27 cellular contexts compared by ENCODE assay signal in the genomic region with DNA sequence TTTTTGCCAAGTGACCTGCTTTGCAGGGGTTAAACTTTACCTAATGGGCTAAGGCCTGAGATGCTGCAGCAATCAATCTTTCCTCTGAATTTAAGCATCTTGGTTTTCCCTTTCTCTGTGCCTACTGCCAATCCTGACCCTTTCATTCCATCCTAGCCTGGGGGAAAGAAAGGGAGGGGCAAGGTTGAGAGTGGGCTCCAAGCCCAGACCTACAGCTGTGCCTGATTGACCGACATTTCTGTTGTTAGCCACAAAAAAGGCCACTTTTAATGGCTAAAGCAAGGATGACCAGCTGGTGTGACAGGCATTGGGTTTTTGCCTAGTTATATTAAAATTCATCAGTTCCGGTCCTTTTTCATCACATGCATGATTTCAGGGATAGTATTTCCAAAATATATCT.
"Had no signal": no experiment of that assay in that cellular context is flagged by ENCODE, and none has a peak within 500 bp of the region (broad histone marks: within the 10 kb centered on the region; RNA-seq: fewer than 3 reads in every experiment).

No MANE protein-coding gene starts in this region.

- H3K4me1 Mint-ChIP-seq: activated B cell treated with CpG ODN at 0.5 μM for 24 hours; activated CD4-positive, alpha-beta T cell treated with anti-CD3 and anti-CD28 coated beads, Interleukin-2, amount 10 ng/mL, durations not matched to agents 24 days and 14 days; activated naive CD4-positive, alpha-beta T cell treated with anti-CD3 and anti-CD28 coated beads, Interleukin-2, amount 10 ng/mL, durations not matched to agents 7 days and 5 days; activated naive CD8-positive, alpha-beta T cell treated with anti-CD3 and anti-CD28 coated beads for 36 hours; activated T-helper 17 cell treated with anti-CD3 and anti-CD28 coated beads, Interleukin-2, amount 50 U/mL, for 72 hours; T-cell had no signal

- H3K27ac Mint-ChIP-seq: activated B cell treated with CpG ODN at 0.5 μM for 24 hours; activated CD4-positive, alpha-beta T cell treated with anti-CD3 and anti-CD28 coated beads, Interleukin-2, amount 10 ng/mL, durations not matched to agents 24 days and 14 days; activated naive CD4-positive, alpha-beta T cell treated with anti-CD3 and anti-CD28 coated beads, Interleukin-2, amount 10 ng/mL, durations not matched to agents 7 days and 5 days; activated naive CD8-positive, alpha-beta T cell treated with anti-CD3 and anti-CD28 coated beads for 36 hours; activated T-helper 17 cell treated with anti-CD3 and anti-CD28 coated beads, Interleukin-2, amount 50 U/mL, for 72 hours; dendritic cell treated with granulocyte-macrophage colony-stimulating factor and Interleukin-4, amounts not matched to agents 40 ng/mL and 50 ng/mL, for 4 days; T-cell had no signal

- H3K9me3 ChIP-seq: breast epithelium, MG63 had no signal

- H3K4me3 Mint-ChIP-seq: activated B cell treated with CpG ODN at 0.5 μM for 24 hours; activated CD4-positive, alpha-beta T cell treated with anti-CD3 and anti-CD28 coated beads, Interleukin-2, amount 10 ng/mL, durations not matched to agents 24 days and 14 days; activated naive CD4-positive, alpha-beta T cell treated with anti-CD3 and anti-CD28 coated beads, Interleukin-2, amount 10 ng/mL, durations not matched to agents 7 days and 5 days; activated naive CD8-positive, alpha-beta T cell treated with anti-CD3 and anti-CD28 coated beads for 36 hours; activated T-helper 17 cell treated with anti-CD3 and anti-CD28 coated beads, Interleukin-2, amount 50 U/mL, for 72 hours; dendritic cell treated with granulocyte-macrophage colony-stimulating factor and Interleukin-4, amounts not matched to agents 40 ng/mL and 50 ng/mL, for 4 days; T-cell had no signal

- H3K36me3 Mint-ChIP-seq: activated naive CD4-positive, alpha-beta T cell treated with anti-CD3 and anti-CD28 coated beads, Interleukin-2, amount 10 ng/mL, durations not matched to agents 7 days and 5 days; activated naive CD8-positive, alpha-beta T cell treated with anti-CD3 and anti-CD28 coated beads for 36 hours; T-cell had no signal

- H3K27me3 ChIP-seq: breast epithelium, MG63 had no signal

- DNase-seq: activated B cell treated with CpG ODN at 0.5 μM for 24 hours; activated CD4-positive, alpha-beta T cell treated with anti-CD3 and anti-CD28 coated beads for 1 hour; activated CD4-positive, alpha-beta T cell treated with anti-CD3 and anti-CD28 coated beads, Interleukin-2, amount 10 ng/mL, durations not matched to agents 24 days and 14 days; activated CD4-positive, alpha-beta T cell treated with anti-CD3 and anti-CD28 coated beads, Interleukin-2, amount 50 U/mL, for 48 hours; activated CD8-positive, alpha-beta memory T cell treated with anti-CD3 and anti-CD28 coated beads for 24 hours; activated gamma-delta T cell treated with Interleukin-2 at 50 U/mL for 16 hours; activated naive CD4-positive, alpha-beta T cell treated with anti-CD3 and anti-CD28 coated beads, Interleukin-2, amount 10 ng/mL, durations not matched to agents 7 days and 5 days; activated naive CD8-positive, alpha-beta T cell treated with anti-CD3 and anti-CD28 coated beads for 36 hours; activated T-cell treated with anti-CD3 and anti-CD28 coated beads for 4 hours; activated T-cell treated with anti-CD3 and anti-CD28 coated beads, Interleukin-2, amount 50 U/mL, for 48 hours; MG63; MV-4-11; NCI-H1436 treated with DMSO at 0.1 percent for 48 hours; NCI-H1930; NCI-H2171; NCI-H446 treated with DMSO at 0.1 percent for 48 hours; NCI-H524 treated with DMSO at 0.1 percent for 48 hours; PC-9; SIG-M5; T-cell; T-helper 2 cell; T1000 had no signal

- ATAC-seq: activated T-helper 17 cell treated with anti-CD3 and anti-CD28 coated beads, Interleukin-2, amount 50 U/mL, for 72 hours; T-cell had no signal

- H3K9me3 Mint-ChIP-seq: activated B cell treated with CpG ODN at 0.5 μM for 24 hours; activated CD4-positive, alpha-beta T cell treated with anti-CD3 and anti-CD28 coated beads, Interleukin-2, amount 10 ng/mL, durations not matched to agents 24 days and 14 days; activated naive CD4-positive, alpha-beta T cell treated with anti-CD3 and anti-CD28 coated beads, Interleukin-2, amount 10 ng/mL, durations not matched to agents 7 days and 5 days; activated naive CD8-positive, alpha-beta T cell treated with anti-CD3 and anti-CD28 coated beads for 36 hours; activated T-helper 17 cell treated with anti-CD3 and anti-CD28 coated beads, Interleukin-2, amount 50 U/mL, for 72 hours; dendritic cell treated with granulocyte-macrophage colony-stimulating factor and Interleukin-4, amounts not matched to agents 40 ng/mL and 50 ng/mL, for 4 days; T-cell had no signal

- H3K4me3 ChIP-seq: breast epithelium, MG63, PC-9, SK-N-MC had no signal

- H3K27ac ChIP-seq: breast epithelium, KMS-11, PC-9, SK-N-MC had no signal

- H3K27me3 Mint-ChIP-seq: activated B cell treated with CpG ODN at 0.5 μM for 24 hours; activated CD4-positive, alpha-beta T cell treated with anti-CD3 and anti-CD28 coated beads, Interleukin-2, amount 10 ng/mL, durations not matched to agents 24 days and 14 days; activated naive CD4-positive, alpha-beta T cell treated with anti-CD3 and anti-CD28 coated beads, Interleukin-2, amount 10 ng/mL, durations not matched to agents 7 days and 5 days; dendritic cell treated with granulocyte-macrophage colony-stimulating factor and Interleukin-4, amounts not matched to agents 40 ng/mL and 50 ng/mL, for 4 days had no signal

- H3K36me3 ChIP-seq: breast epithelium, MG63 had no signal

- H3K4me1 ChIP-seq: breast epithelium had no signal
